Comparison of ENCODE assay signal across 11 cellular contexts in the genomic region with DNA sequence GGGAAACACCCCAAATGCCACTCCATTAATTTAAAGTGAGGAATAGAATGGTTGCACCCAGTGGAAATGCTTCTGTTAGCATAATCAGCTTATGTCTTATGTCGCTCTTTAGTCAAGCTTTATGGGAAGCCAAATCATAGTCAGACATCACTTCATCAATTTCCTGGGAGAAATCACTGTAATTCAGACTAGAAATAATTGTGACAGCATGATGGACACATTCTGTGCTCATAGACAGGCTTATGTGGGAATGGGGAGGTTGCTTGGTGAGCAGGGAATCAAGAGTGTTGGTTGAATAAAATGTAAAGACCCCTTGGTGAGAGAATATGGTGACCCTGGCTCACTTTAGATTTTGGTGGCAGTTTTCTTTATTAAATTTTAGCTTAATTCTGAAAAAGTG.
"Had no signal": no experiment of that assay in that cellular context is flagged by ENCODE, and none has a peak within 500 bp of the region (broad histone marks: within the 10 kb centered on the region; RNA-seq: fewer than 3 reads in every experiment).

No MANE protein-coding gene starts in this region.

- H3K9me3 Mint-ChIP-seq: HFFc6 had no signal

- FAIRE-seq: H1, H54 had no signal

- H3K4me3 ChIP-seq: GM23248, GM23338, HAP-1 had no signal

- H3K4me1 ChIP-seq: HAP-1 had no signal

- DNase-seq: GM23248, GOT3, H7, H9, HCEC 1CT, HFFc6 had no signal

- H2AFZ ChIP-seq: GM23248, GM23338 had no signal

- H3K36me3 ChIP-seq: HAP-1 had no signal

- H3K27ac Mint-ChIP-seq: GM23338, H9, HFFc6 had no signal

- H3K4me3 Mint-ChIP-seq: GM23338, H9, HFFc6 had no signal

- ATAC-seq: GM23338, HCT116 had no signal

- H3K9ac ChIP-seq: GM23248 had no signal

- H3K4me2 ChIP-seq: GM23338 had no signal

- H3K9me3 ChIP-seq: HAP-1 had no signal

- H3K27ac ChIP-seq: GM23248 had no signal

- H3K4me1 Mint-ChIP-seq: GM23338 had no signal
